In the genomic region with DNA sequence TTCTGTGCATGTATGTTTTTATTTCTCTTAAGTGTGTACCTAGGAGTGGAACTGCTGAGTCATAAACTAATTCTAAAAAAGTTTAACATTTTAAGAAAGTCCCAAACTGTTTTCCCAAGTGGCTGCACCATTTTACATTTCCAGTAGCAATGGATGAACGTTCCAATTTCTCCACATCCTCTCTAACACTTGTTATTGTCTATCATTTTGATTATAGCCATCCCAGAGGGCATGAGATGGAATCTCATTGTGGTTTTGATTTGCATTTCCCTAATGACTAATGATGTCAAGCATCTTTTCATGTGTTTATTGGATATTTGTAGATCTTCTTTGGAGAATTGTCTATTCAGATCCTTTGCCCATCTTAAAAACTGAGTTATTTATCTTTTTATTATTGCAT, we compare ENCODE assay signal across 16 cellular contexts.
A peak's percentile ranks its signal among the peaks of the same experiment; 100 is the strongest.
DNase-seq lines count a peak whose midpoint lies in the region; ATAC-seq, FAIRE-seq and TF ChIP-seq lines count a peak whose summit lies in the region.
"Had no signal": no experiment of that assay in that cellular context is flagged by ENCODE, and none has a peak within 500 bp of the region (broad histone marks: within the 10 kb centered on the region; RNA-seq: fewer than 3 reads in every experiment).

No MANE protein-coding gene starts in this region.

- no peak overlapping the region for H3K23ac ChIP-seq in mesenchymal stem cell (ENCODE audit: low read length in 2 of 2)

- no peaks in the 10 kb centered on the region for H3K9me3 ChIP-seq in mesenchymal stem cell (ENCODE audit: control insufficient read depth, low read length)
- H3K9me3 ChIP-seq in adrenal gland (replicated peaks in 1 of 3): no peaks in the 10 kb centered on the region
- H3K9me3 ChIP-seq: BE2C had no signal

- no peaks in the 10 kb centered on the region for H3K4me1 ChIP-seq in mesenchymal stem cell (ENCODE audit: control insufficient read depth, insufficient read depth, low read depth, low read length)
- no peaks in the 10 kb centered on the region for H3K4me1 ChIP-seq in adrenal gland (replicated peaks in 1 of 2)
- H3K4me1 ChIP-seq: BE2C had no signal

- no peak overlapping the region for H3K27ac ChIP-seq in mesenchymal stem cell (ENCODE audit: low read length, poor library complexity, severe bottlenecking)
- H3K27ac ChIP-seq in adrenal gland: no peak overlapping the region
- H3K27ac ChIP-seq: C4-2B had no signal

- TF ChIP-seq CTCF in fibroblast of mammary gland (conservative IDR thresholded peaks at IDR 0.05; ENCODE audit: control insufficient read depth, insufficient read depth, low read depth, low read length) (no peak), adrenal gland (IDR thresholded peaks at IDR 0.05) (no peak)

- H3K18ac ChIP-seq in mesenchymal stem cell (ENCODE audit: low read depth in 1 of 2, low read length in 2 of 2): no peak overlapping the region

- intact Hi-C loops in adrenal gland (cut with DNase I): no loop called here

- no peak for TF ChIP-seq POLR2A in adrenal gland (IDR thresholded peaks at IDR 0.05)

- no CpG with 5 or more reads among the region's 1 CpG for WGBS in mesenchymal stem cell
- 33 to 79% (median 59%) methylated on average over 1 of the region's 1 CpG for WGBS in adrenal gland, 4 donors

- H2AK5ac ChIP-seq in mesenchymal stem cell (ENCODE audit: low read length, severe bottlenecking): no peak overlapping the region

- DNase-seq in GM18507 (ENCODE audit: extremely low spot score, insufficient read length, low read depth): no peak
- DNase-seq in NCI-H526 treated with DMSO at 0.1 percent for 48 hours (lab: John Stamatoyannopoulos, UW): peak; percentile 24
- peak; percentile 2 for DNase-seq in fibroblast of mammary gland (ENCODE audit: low read depth)
- DNase-seq in mesenchymal stem cell: no peak
- no peak for DNase-seq in iPS-NIHi7 (ENCODE audit: extremely low spot score)
- no peak for DNase-seq in adrenal gland
- DNase-seq: BE2C; CD4-positive, alpha-beta memory T cell; DND-41; GDM1 had no signal

- H2BK120ac ChIP-seq in mesenchymal stem cell (ENCODE audit: low read depth, low read length): no peak overlapping the region

- H3K14ac ChIP-seq in mesenchymal stem cell (ENCODE audit: low read length in 2 of 2): no peak overlapping the region

- no peak overlapping the region for H2BK15ac ChIP-seq in mesenchymal stem cell (ENCODE audit: low read depth, poor library complexity, severe bottlenecking)

- FAIRE-seq in GM18507 (lab: Jason Lieb, UNC): peak; percentile 63
- FAIRE-seq: A204.1, GM12892, H54 had no signal

- no peaks in the 10 kb centered on the region for H3K36me3 ChIP-seq in mesenchymal stem cell (ENCODE audit: control insufficient read depth in 1 of 2, insufficient read depth in 2 of 2, low read depth in 1 of 2, low read length in 2 of 2)
- no peaks in the 10 kb centered on the region for H3K36me3 ChIP-seq in adrenal gland (replicated peaks in 1 of 2)
- H3K36me3 ChIP-seq: BE2C had no signal

- H3K27me3 ChIP-seq in mesenchymal stem cell (ENCODE audit: control insufficient read depth in 1 of 2, insufficient read depth in 1 of 2, low read length in 2 of 2) (peaks cover 0 to 3% of the 10 kb centered on the region in 2 experiments), adrenal gland (no peaks in the 10 kb centered on the region)
- H3K27me3 ChIP-seq: BE2C had no signal

- no peak overlapping the region for H2BK5ac ChIP-seq in mesenchymal stem cell (ENCODE audit: low read depth, low read length, poor library complexity, severe bottlenecking)

- no peak overlapping the region for H3K4me2 ChIP-seq in mesenchymal stem cell (ENCODE audit: low read length, poor library complexity, severe bottlenecking)

- H2AFZ ChIP-seq in mesenchymal stem cell (ENCODE audit: low read depth, low read length): no peak overlapping the region

- no peak overlapping the region for H2BK12ac ChIP-seq in mesenchymal stem cell (ENCODE audit: low read length in 2 of 2)

- H3K4me3 ChIP-seq in fibroblast of mammary gland (ENCODE audit: control insufficient read depth, low read depth, low read length) (no peak overlapping the region), mesenchymal stem cell (ENCODE audit: insufficient read depth in 1 of 2, low read depth in 1 of 2, low read length in 2 of 2) (no peak overlapping the region), adrenal gland (no peak overlapping the region)

- ATAC-seq in HG02610 (IDR thresholded peaks at IDR 0.05; ENCODE audit: unreplicated experiment): no peak
- ATAC-seq: HCT116 had no signal

- no peaks in the 10 kb centered on the region for H3K79me1 ChIP-seq in mesenchymal stem cell (replicated peaks; ENCODE audit: low read length, poor library complexity, severe bottlenecking)

- H3K4ac ChIP-seq in mesenchymal stem cell (ENCODE audit: low read depth in 1 of 2, low read length in 2 of 2): no peak overlapping the region

- no peak overlapping the region for H4K8ac ChIP-seq in mesenchymal stem cell (ENCODE audit: low read length)

- H3K9ac ChIP-seq in mesenchymal stem cell (ENCODE audit: low read length): no peak overlapping the region

- no peak overlapping the region for H4K91ac ChIP-seq in mesenchymal stem cell (ENCODE audit: low read length)

Comparison
In these comparisons a context has a peak if more than half of its experiments do, and no peak if none do; other contexts are left out.
1. DNase-seq: peak in NCI-H526 treated with DMSO at 0.1 percent for 48 hours (single experiment) and fibroblast of mammary gland (single experiment); none in GM18507 (single experiment), mesenchymal stem cell (single experiment), iPS-NIHi7 (single experiment) and adrenal gland (0 of 7).